In genomic region chr6:7236312-7237209, GRCh38 we compare ENCODE assay signal across 1 cellular context.
TF ChIP-seq lines count a peak whose summit lies in the region.

No MANE protein-coding gene starts in this region.

TF ChIP-seq in HepG2, 621 proteins besides CTCF, POLR2A, EP300 and RAD21 (continued from another document):
- no peak for TF ChIP-seq TIGD3 (CRISPR knock-in tag; IDR thresholded peaks at IDR 0.05; ENCODE audit: borderline replicate concordance)
- TF ChIP-seq, protein P1, sequence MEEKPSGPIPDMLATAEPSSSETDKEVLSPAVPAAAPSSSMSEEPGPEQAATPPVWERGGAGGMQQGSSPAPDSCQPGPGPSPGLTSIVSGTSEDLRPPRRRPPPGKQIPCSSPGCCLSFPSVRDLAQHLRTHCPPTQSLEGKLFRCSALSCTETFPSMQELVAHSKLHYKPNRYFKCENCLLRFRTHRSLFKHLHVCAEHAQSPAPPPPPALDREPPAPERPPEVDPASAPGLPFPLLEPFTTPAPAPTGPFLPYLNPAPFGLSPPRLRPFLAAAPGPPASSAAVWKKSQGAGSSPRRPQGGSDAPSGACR (CRISPR knock-in tag; IDR thresholded peaks at IDR 0.05): no peak
- TF ChIP-seq CENPBD1 (CRISPR knock-in tag; IDR thresholded peaks at IDR 0.05; ENCODE audit: borderline replicate concordance, low read depth): no peak
- TF ChIP-seq, protein P2, sequence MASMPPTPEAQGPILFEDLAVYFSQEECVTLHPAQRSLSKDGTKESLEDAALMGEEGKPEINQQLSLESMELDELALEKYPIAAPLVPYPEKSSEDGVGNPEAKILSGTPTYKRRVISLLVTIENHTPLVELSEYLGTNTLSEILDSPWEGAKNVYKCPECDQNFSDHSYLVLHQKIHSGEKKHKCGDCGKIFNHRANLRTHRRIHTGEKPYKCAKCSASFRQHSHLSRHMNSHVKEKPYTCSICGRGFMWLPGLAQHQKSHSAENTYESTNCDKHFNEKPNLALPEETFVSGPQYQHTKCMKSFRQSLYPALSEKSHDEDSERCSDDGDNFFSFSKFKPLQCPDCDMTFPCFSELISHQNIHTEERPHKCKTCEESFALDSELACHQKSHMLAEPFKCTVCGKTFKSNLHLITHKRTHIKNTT (CRISPR knock-in tag; IDR thresholded peaks at IDR 0.05): no peak
- no peak for TF ChIP-seq MXD4 (CRISPR knock-in tag; IDR thresholded peaks at IDR 0.05)
- no peak for TF ChIP-seq ZNF121 (CRISPR knock-in tag; IDR thresholded peaks at IDR 0.05)
- TF ChIP-seq MED1 (CRISPR knock-in tag; IDR thresholded peaks at IDR 0.05): no peak
- no peak for TF ChIP-seq ZNF780A (CRISPR knock-in tag; IDR thresholded peaks at IDR 0.05)
- TF ChIP-seq HDAC1 (CRISPR knock-in tag; IDR thresholded peaks at IDR 0.05): 0 out of 2 replicates have a peak, but pooled peaks have one; percentile 13
- TF ChIP-seq HDAC6 (IDR thresholded peaks at IDR 0.05; ENCODE audit: low read depth, low read length): no peak
- no peak for TF ChIP-seq BCL6 (CRISPR knock-in tag; IDR thresholded peaks at IDR 0.05)
- peak; percentile 31 for TF ChIP-seq XRCC5 (optimal IDR thresholded peaks at IDR 0.05; ENCODE audit: low read length)
- TF ChIP-seq ZNF772 (CRISPR knock-in tag; IDR thresholded peaks at IDR 0.05): no peak
- no peak for TF ChIP-seq TBX3 (IDR thresholded peaks at IDR 0.05; ENCODE audit: borderline replicate concordance)
- TF ChIP-seq HNRNPLL (IDR thresholded peaks at IDR 0.05; ENCODE audit: low read depth, low read length, poor library complexity, severe bottlenecking): no peak
- no peak for TF ChIP-seq ESRRA (CRISPR knock-in tag; IDR thresholded peaks at IDR 0.05; ENCODE audit: low read depth)
- TF ChIP-seq ZFP90 (CRISPR knock-in tag; IDR thresholded peaks at IDR 0.05; ENCODE audit: borderline replicate concordance): no peak
- TF ChIP-seq ZNF263 (CRISPR knock-in tag; IDR thresholded peaks at IDR 0.05): 0 out of 2 replicates have a peak, but pooled peaks have one; percentile 12
- TF ChIP-seq REPIN1 (CRISPR knock-in tag; IDR thresholded peaks at IDR 0.05; ENCODE audit: borderline replicate concordance, low read depth): no peak
- no peak for TF ChIP-seq CHCHD3 (CRISPR knock-in tag; IDR thresholded peaks at IDR 0.05)
- peak; percentile 39; the same call in 1 of the 2 replicates for TF ChIP-seq POGZ (CRISPR knock-in tag; IDR thresholded peaks at IDR 0.05)
- no peak for TF ChIP-seq ZNF687 (CRISPR knock-in tag; IDR thresholded peaks at IDR 0.05)
- no peak for TF ChIP-seq CCAR2 (optimal IDR thresholded peaks at IDR 0.05; ENCODE audit: low read depth, low read length)
- TF ChIP-seq, protein P3, sequence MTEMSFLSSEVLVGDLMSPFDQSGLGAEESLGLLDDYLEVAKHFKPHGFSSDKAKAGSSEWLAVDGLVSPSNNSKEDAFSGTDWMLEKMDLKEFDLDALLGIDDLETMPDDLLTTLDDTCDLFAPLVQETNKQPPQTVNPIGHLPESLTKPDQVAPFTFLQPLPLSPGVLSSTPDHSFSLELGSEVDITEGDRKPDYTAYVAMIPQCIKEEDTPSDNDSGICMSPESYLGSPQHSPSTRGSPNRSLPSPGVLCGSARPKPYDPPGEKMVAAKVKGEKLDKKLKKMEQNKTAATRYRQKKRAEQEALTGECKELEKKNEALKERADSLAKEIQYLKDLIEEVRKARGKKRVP (CRISPR knock-in tag; IDR thresholded peaks at IDR 0.05): no peak
- no peak for TF ChIP-seq KDM6A (CRISPR knock-in tag; IDR thresholded peaks at IDR 0.05; ENCODE audit: low read depth)
- TF ChIP-seq, protein P4, sequence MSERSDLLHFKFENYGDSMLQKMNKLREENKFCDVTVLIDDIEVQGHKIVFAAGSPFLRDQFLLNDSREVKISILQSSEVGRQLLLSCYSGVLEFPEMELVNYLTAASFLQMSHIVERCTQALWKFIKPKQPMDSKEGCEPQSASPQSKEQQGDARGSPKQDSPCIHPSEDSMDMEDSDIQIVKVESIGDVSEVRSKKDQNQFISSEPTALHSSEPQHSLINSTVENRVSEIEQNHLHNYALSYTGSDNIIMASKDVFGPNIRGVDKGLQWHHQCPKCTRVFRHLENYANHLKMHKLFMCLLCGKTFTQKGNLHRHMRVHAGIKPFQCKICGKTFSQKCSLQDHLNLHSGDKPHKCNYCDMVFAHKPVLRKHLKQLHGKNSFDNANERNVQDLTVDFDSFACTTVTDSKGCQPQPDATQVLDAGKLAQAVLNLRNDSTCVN (CRISPR knock-in tag; IDR thresholded peaks at IDR 0.05; ENCODE audit: borderline replicate concordance): no peak
